2 cellular contexts compared by ENCODE assay signal in the genomic region with DNA sequence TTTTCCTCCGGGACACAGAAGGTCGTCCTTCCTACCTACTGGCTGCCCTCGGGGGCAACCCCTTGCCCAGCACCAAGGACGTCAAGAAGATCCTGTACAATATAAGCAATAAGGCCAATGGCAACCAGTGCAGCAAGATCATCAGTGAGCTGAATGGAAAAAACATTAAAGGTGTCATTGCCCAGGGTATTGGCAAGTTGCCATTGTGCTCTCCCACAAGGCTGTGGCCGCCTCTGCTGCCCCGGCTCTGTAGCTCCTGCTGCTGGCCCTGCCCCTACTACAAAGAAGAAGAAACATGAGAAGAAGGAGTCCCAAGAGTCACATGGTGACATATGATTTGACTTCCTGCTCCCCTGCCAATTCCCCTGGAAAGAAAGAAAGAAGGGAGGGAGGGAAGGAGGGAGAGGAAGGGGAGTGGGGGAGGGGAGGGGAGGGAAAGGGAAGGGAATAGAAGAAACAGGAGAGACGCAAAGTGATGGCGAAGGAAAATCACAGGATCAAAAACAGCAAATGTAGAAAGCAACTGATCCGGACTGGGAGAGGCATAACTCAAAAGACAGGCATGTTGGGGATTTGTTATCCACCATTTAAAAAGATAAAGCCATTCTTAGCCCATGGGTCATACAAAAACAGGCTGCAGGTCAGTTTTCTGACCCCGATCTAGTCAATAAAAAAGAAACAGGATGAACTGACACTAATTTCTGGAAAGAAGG.
TF ChIP-seq lines count a peak whose summit lies in the region.

No MANE protein-coding gene starts in this region.

TF ChIP-seq in A549, 52 proteins besides CTCF, POLR2A, EP300 and RAD21 (continued from another document):
- TF ChIP-seq, protein P1, sequence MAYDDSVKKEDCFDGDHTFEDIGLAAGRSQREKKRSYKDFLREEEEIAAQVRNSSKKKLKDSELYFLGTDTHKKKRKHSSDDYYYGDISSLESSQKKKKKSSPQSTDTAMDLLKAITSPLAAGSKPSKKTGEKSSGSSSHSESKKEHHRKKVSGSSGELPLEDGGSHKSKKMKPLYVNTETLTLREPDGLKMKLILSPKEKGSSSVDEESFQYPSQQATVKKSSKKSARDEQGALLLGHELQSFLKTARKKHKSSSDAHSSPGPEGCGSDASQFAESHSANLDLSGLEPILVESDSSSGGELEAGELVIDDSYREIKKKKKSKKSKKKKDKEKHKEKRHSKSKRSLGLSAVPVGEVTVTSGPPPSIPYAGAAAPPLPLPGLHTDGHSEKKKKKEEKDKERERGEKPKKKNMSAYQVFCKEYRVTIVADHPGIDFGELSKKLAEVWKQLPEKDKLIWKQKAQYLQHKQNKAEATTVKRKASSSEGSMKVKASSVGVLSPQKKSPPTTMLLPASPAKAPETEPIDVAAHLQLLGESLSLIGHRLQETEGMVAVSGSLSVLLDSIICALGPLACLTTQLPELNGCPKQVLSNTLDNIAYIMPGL (CRISPR knock-in tag; IDR thresholded peaks at IDR 0.05; ENCODE audit: borderline replicate concordance), result no peak
- TF ChIP-seq NFE2L2 (conservative IDR thresholded peaks at IDR 0.05; ENCODE audit: low read length) (no peak), RARB (CRISPR knock-in tag; IDR thresholded peaks at IDR 0.05) (no peak), FOXS1 (CRISPR knock-in tag; IDR thresholded peaks at IDR 0.05) (no peak), TFCP2L1 (CRISPR knock-in tag; IDR thresholded peaks at IDR 0.05) (no peak)
- TF ChIP-seq, protein P2, sequence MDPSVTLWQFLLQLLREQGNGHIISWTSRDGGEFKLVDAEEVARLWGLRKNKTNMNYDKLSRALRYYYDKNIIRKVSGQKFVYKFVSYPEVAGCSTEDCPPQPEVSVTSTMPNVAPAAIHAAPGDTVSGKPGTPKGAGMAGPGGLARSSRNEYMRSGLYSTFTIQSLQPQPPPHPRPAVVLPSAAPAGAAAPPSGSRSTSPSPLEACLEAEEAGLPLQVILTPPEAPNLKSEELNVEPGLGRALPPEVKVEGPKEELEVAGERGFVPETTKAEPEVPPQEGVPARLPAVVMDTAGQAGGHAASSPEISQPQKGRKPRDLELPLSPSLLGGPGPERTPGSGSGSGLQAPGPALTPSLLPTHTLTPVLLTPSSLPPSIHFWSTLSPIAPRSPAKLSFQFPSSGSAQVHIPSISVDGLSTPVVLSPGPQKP (IDR thresholded peaks at IDR 0.05; ENCODE audit: low read depth, low read length), result no peak

TF ChIP-seq in GM23338, 12 proteins besides CTCF, POLR2A, EP300 and RAD21 (continued from another document):
- TF ChIP-seq, protein P3, sequence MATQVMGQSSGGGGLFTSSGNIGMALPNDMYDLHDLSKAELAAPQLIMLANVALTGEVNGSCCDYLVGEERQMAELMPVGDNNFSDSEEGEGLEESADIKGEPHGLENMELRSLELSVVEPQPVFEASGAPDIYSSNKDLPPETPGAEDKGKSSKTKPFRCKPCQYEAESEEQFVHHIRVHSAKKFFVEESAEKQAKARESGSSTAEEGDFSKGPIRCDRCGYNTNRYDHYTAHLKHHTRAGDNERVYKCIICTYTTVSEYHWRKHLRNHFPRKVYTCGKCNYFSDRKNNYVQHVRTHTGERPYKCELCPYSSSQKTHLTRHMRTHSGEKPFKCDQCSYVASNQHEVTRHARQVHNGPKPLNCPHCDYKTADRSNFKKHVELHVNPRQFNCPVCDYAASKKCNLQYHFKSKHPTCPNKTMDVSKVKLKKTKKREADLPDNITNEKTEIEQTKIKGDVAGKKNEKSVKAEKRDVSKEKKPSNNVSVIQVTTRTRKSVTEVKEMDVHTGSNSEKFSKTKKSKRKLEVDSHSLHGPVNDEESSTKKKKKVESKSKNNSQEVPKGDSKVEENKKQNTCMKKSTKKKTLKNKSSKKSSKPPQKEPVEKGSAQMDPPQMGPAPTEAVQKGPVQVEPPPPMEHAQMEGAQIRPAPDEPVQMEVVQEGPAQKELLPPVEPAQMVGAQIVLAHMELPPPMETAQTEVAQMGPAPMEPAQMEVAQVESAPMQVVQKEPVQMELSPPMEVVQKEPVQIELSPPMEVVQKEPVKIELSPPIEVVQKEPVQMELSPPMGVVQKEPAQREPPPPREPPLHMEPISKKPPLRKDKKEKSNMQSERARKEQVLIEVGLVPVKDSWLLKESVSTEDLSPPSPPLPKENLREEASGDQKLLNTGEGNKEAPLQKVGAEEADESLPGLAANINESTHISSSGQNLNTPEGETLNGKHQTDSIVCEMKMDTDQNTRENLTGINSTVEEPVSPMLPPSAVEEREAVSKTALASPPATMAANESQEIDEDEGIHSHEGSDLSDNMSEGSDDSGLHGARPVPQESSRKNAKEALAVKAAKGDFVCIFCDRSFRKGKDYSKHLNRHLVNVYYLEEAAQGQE (IDR thresholded peaks at IDR 0.05; ENCODE audit: unreplicated experiment), result no peak
- TF ChIP-seq JUNB (IDR thresholded peaks at IDR 0.05; ENCODE audit: unreplicated experiment) (no peak), POLR2AphosphoS5 (IDR thresholded peaks at IDR 0.05; ENCODE audit: low read depth) (no peak), NANOG (IDR thresholded peaks at IDR 0.05; ENCODE audit: borderline replicate concordance) (no peak), EZH2 (IDR thresholded peaks at IDR 0.05; ENCODE audit: low read depth, unreplicated experiment) (no peak), EZH2phosphoT487 (IDR thresholded peaks at IDR 0.05; ENCODE audit: unreplicated experiment) (no peak), CREB1 (CRISPR knock-in tag; IDR thresholded peaks at IDR 0.05; ENCODE audit: low read depth) (no peak)
- TF ChIP-seq, protein P4, sequence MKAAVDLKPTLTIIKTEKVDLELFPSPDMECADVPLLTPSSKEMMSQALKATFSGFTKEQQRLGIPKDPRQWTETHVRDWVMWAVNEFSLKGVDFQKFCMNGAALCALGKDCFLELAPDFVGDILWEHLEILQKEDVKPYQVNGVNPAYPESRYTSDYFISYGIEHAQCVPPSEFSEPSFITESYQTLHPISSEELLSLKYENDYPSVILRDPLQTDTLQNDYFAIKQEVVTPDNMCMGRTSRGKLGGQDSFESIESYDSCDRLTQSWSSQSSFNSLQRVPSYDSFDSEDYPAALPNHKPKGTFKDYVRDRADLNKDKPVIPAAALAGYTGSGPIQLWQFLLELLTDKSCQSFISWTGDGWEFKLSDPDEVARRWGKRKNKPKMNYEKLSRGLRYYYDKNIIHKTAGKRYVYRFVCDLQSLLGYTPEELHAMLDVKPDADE (IDR thresholded peaks at IDR 0.05), result no peak
- TF ChIP-seq, protein P5, sequence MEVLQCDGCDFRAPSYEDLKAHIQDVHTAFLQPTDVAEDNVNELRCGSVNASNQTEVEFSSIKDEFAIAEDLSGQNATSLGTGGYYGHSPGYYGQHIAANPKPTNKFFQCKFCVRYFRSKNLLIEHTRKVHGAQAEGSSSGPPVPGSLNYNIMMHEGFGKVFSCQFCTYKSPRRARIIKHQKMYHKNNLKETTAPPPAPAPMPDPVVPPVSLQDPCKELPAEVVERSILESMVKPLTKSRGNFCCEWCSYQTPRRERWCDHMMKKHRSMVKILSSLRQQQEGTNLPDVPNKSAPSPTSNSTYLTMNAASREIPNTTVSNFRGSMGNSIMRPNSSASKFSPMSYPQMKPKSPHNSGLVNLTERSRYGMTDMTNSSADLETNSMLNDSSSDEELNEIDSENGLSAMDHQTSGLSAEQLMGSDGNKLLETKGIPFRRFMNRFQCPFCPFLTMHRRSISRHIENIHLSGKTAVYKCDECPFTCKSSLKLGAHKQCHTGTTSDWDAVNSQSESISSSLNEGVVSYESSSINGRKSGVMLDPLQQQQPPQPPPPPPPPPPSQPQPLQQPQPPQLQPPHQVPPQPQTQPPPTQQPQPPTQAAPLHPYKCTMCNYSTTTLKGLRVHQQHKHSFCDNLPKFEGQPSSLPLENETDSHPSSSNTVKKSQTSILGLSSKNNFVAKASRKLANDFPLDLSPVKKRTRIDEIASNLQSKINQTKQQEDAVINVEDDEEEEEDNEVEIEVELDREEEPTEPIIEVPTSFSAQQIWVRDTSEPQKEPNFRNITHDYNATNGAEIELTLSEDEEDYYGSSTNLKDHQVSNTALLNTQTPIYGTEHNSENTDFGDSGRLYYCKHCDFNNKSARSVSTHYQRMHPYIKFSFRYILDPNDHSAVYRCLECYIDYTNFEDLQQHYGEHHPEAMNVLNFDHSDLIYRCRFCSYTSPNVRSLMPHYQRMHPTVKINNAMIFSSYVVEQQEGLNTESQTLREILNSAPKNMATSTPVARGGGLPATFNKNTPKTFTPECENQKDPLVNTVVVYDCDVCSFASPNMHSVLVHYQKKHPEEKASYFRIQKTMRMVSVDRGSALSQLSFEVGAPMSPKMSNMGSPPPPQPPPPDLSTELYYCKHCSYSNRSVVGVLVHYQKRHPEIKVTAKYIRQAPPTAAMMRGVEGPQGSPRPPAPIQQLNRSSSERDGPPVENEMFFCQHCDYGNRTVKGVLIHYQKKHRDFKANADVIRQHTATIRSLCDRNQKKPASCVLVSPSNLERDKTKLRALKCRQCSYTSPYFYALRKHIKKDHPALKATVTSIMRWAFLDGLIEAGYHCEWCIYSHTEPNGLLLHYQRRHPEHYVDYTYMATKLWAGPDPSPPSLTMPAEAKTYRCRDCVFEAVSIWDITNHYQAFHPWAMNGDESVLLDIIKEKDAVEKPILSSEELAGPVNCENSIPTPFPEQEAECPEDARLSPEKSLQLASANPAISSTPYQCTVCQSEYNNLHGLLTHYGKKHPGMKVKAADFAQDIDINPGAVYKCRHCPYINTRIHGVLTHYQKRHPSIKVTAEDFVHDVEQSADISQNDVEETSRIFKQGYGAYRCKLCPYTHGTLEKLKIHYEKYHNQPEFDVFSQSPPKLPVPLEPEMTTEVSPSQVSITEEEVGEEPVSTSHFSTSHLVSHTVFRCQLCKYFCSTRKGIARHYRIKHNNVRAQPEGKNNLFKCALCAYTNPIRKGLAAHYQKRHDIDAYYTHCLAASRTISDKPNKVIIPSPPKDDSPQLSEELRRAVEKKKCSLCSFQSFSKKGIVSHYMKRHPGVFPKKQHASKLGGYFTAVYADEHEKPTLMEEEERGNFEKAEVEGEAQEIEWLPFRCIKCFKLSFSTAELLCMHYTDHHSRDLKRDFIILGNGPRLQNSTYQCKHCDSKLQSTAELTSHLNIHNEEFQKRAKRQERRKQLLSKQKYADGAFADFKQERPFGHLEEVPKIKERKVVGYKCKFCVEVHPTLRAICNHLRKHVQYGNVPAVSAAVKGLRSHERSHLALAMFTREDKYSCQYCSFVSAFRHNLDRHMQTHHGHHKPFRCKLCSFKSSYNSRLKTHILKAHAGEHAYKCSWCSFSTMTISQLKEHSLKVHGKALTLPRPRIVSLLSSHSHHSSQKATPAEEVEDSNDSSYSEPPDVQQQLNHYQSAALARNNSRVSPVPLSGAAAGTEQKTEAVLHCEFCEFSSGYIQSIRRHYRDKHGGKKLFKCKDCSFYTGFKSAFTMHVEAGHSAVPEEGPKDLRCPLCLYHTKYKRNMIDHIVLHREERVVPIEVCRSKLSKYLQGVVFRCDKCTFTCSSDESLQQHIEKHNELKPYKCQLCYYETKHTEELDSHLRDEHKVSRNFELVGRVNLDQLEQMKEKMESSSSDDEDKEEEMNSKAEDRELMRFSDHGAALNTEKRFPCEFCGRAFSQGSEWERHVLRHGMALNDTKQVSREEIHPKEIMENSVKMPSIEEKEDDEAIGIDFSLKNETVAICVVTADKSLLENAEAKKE (CRISPR knock-in tag; IDR thresholded peaks at IDR 0.05), result no peak; the same call in 1 of the 2 replicates
